Comparison of ENCODE assay signal across 8 cellular contexts in the genomic region with DNA sequence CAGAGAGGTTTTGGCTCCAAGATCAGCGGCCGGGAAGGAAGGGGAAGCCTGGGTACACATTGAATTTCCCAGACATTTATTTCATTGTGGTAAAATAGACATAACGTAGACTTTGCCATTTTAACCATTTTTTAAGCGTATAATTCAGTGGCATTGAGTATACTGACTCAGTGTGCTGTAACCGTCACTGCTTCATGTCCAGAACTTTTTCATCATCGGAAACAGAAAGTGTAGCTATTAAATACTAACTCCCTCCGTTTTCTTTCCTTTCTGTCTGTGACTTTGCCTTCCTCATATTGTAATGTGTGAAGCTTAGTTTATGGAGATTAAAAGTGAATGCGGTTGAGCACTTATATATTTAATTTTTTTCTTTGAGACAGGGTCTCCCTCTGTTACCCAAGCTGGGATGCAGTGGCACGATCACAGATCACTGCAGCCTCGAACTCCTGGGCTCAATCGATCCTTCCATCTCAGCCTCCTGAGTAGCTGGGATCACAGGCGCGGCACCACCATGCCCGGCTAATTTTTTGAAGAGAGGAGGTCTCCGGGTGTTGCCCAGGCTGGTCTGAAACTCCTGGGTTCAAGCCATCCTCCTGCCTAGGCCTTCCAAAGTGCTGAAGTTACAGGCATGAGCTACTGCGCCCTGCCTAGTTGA. TPM values are rescaled to one million over a fixed set of nuclear protein-coding genes. Genes with fewer than 3 reads are reported as not detected.
DNase-seq lines count a peak whose midpoint lies in the region; ATAC-seq and TF ChIP-seq lines count a peak whose summit lies in the region.

No MANE protein-coding gene starts in this region.

- H3K36me3 ChIP-seq in BJ (ENCODE audit: control insufficient read depth, insufficient read depth, low read length): peaks cover 5% of the 10 kb centered on the region; the same call in 1 of the 2 replicates

- H3K9me3 Mint-ChIP-seq in nephron: no peaks in the 10 kb centered on the region

- intact Hi-C loops in dorsolateral prefrontal cortex (cut with DNase I): no loop called here

- no peak for ATAC-seq in GM18511 (IDR thresholded peaks at IDR 0.05; ENCODE audit: unreplicated experiment)

- H3K4me1 Mint-ChIP-seq in nephron: peaks cover 43% of the 10 kb centered on the region

- POLR2A ChIA-PET in BJ (lab: Charles Lee): interaction anchor here (0.6 kb wide), 1 partner anchor 136 kb away, joined by 11 read pairs; no protein-coding TSS in a partner anchor

- peaks cover 32% of the 10 kb centered on the region for H3K36me3 Mint-ChIP-seq in nephron (ENCODE audit: low read depth)

- H3K27ac Mint-ChIP-seq in nephron: peak overlapping the region; percentile 51 to 92 (median 83)

- H3K27me3 ChIP-seq in BJ (ENCODE audit: control insufficient read depth, insufficient read depth, low read length) (no peaks in the 10 kb centered on the region), dorsolateral prefrontal cortex (no peaks in the 10 kb centered on the region)

- H3K4me3 ChIP-seq in BJ (ENCODE audit: low read depth, low read length) (peak overlapping the region; percentile 99), LNCaP clone FGC (ENCODE audit: low read depth, low read length) (peak overlapping the region; percentile 99), dorsolateral prefrontal cortex (peak overlapping the region; percentile 47 to 100 (median 98))

- DNase-seq in BJ (ENCODE audit: low read depth) (no peak), LNCaP clone FGC (ENCODE audit: low read depth) (no peak), dorsolateral prefrontal cortex (no peak), D341Med (ENCODE audit: low spot score) (no peak), SKM-1 treated with dmso at 0.1 percent for 144 hours (lab: John Stamatoyannopoulos, UW; ENCODE audit: unreplicated experiment) (no peak)
- no peak for DNase-seq in activated CD4-positive, alpha-beta T cell treated with anti-CD3 and anti-CD28 coated beads for 4 hours

- no peaks in the 10 kb centered on the region for H3K27me3 Mint-ChIP-seq in nephron (ENCODE audit: low read depth)

- TF ChIP-seq CTCF in BJ (IDR thresholded peaks at IDR 0.05; ENCODE audit: insufficient read depth, low read depth, low read length) (no peak), LNCaP clone FGC (IDR thresholded peaks at IDR 0.05; ENCODE audit: control insufficient read depth, extremely low read depth, insufficient read depth) (no peak), dorsolateral prefrontal cortex (IDR thresholded peaks at IDR 0.05 in 54 of 56, conservative IDR thresholded peaks at IDR 0.05 in 2 of 56; ENCODE audit: low read depth in 1 of 56, partially characterized antibody in 56 of 56) (no peak), nephron (IDR thresholded peaks at IDR 0.05; ENCODE audit: unreplicated experiment in 3 of 3) (no peak)

- H3K27ac ChIP-seq in dorsolateral prefrontal cortex: peak overlapping the region in 41 of 59 donors; percentile 72 to 99 (median 95)

- CTCF ChIA-PET in BJ (lab: Yijun Ruan, JAX): interaction anchor here (0.6 to 1.9 kb wide), 3 partner anchors 33 to 98 kb away, joined by 3 to 6 read pairs (median 5); partner anchors contain the start of gene MARCHF2

- H3K4me3 Mint-ChIP-seq in nephron: peak overlapping the region; percentile 93 to 98 (median 97)

RNA-seq across cellular contexts. Expression of gene HNRNPM, which starts 1.4 kb away (rescaled TPM):
- polyA plus RNA-seq in BJ (2011; rRNA removed): 60.2 and 81.6 TPM in 2 replicates
- 25.5 and 28.9 TPM in 2 replicates for polyA minus RNA-seq in BJ (2011; rRNA and poly(A)+ RNA removed)
- 100 to 1,000 TPM in 119 of 120 experiments, 10 to 100 TPM in 1; 99.2 to 179 (median 128) TPM for total RNA-seq in dorsolateral prefrontal cortex

RNA-seq across cellular contexts. Expression of gene MARCHF2, which starts 33.1 kb away (rescaled TPM):
- 27.3 and 39.3 TPM in 2 replicates for polyA plus RNA-seq in BJ (2011; rRNA removed)
- polyA minus RNA-seq in BJ (2011; rRNA and poly(A)+ RNA removed): 17.9 and 25.4 TPM in 2 replicates
- total RNA-seq in dorsolateral prefrontal cortex: 100 to 1,000 TPM in 17 of 120 experiments, 10 to 100 TPM in 103; 61.3 to 163 (median 86.8) TPM

RNA-seq across cellular contexts. Expression of gene RAB11B, which starts 56.0 kb away (rescaled TPM):
- polyA plus RNA-seq in BJ (2011; rRNA removed): 27.3 and 50.0 TPM in 2 replicates
- 20.9 and 22.2 TPM in 2 replicates for polyA minus RNA-seq in BJ (2011; rRNA and poly(A)+ RNA removed)
- 100 to 1,000 TPM; 130 to 218 (median 167) TPM for total RNA-seq in dorsolateral prefrontal cortex

RNA-seq across cellular contexts. Expression of gene PRAM1, which starts 56.3 kb away (rescaled TPM):
- 0.04 TPM in 1 of 2 replicates, not detected in the other for polyA plus RNA-seq in BJ (2011; rRNA removed)
- not detected in 2 replicates for polyA minus RNA-seq in BJ (2011; rRNA and poly(A)+ RNA removed)
- total RNA-seq in dorsolateral prefrontal cortex: 10 to 100 TPM in 19 of 120 experiments, 1 to 10 TPM in 101; 2.7 to 16.1 (median 6.3) TPM
